In genomic region chr16:27238016-27238587, GRCh38 we compare ENCODE assay signal across 8 cellular contexts. TPM values are rescaled to one million over a fixed set of nuclear protein-coding genes. Genes with fewer than 3 reads are reported as not detected.
A peak's percentile ranks its signal among the peaks of the same experiment; 100 is the strongest.
DNase-seq lines count a peak whose midpoint lies in the region; ATAC-seq, FAIRE-seq and TF ChIP-seq lines count a peak whose summit lies in the region.

No MANE protein-coding gene starts in this region.

- peak overlapping the region; percentile 33 for H3K4me3 ChIP-seq in CD8-positive, alpha-beta memory T cell (ENCODE audit: low read length)
- no peak overlapping the region for H3K4me3 ChIP-seq in H7 (ENCODE audit: insufficient read depth, low read depth, low read length)
- H3K4me3 ChIP-seq in H1 (ENCODE audit: extremely low read depth in 1 of 4, insufficient read depth in 2 of 4, low read depth in 3 of 4, low read length in 4 of 4) = no peak overlapping the region
- no peak overlapping the region for H3K4me3 ChIP-seq in skin epidermis

- H2BK120ac ChIP-seq in H1 (replicated peaks; ENCODE audit: low read depth, low read length) = no peak overlapping the region

- H3K9me3 ChIP-seq in CD8-positive, alpha-beta memory T cell (ENCODE audit: low read length) = no peaks in the 10 kb centered on the region
- H3K9me3 ChIP-seq in H1 (ENCODE audit: insufficient read depth in 2 of 2, low read depth in 1 of 2, low read length in 1 of 2) = no peaks in the 10 kb centered on the region

- TF ChIP-seq POLR2A in H1 (IDR thresholded peaks at IDR 0.05; ENCODE audit: control extremely low read depth in 1 of 2, low read depth in 2 of 2, low read length in 2 of 2) = no peak

- no peaks in the 10 kb centered on the region for H3K79me2 ChIP-seq in H1 (ENCODE audit: control insufficient read depth in 1 of 2, insufficient read depth in 2 of 2, low read length in 2 of 2)

- no peak for TF ChIP-seq EP300 in H1 (IDR thresholded peaks at IDR 0.05; ENCODE audit: borderline replicate concordance in 1 of 2, low read depth in 2 of 2, low read length in 2 of 2)

- no peak overlapping the region for H3K18ac ChIP-seq in H1 (ENCODE audit: extremely low read depth, low read length)

- no peak overlapping the region for H3K9ac ChIP-seq in H1 (replicated peaks in 1 of 4; ENCODE audit: extremely low read depth in 1 of 4, low read depth in 3 of 4, low read length in 3 of 4)

- H3K23me2 ChIP-seq in H1 (ENCODE audit: low read depth, low read length) = no peaks in the 10 kb centered on the region

- no peak overlapping the region for H3K23ac ChIP-seq in H1 (ENCODE audit: insufficient read length)

- POLR2A ChIA-PET in CD8-positive, alpha-beta memory T cell (lab: Charles Lee) = interaction anchor here (1.9 to 5.0 kb wide), 3 partner anchors 34 to 212 kb away, joined by 7 to 56 read pairs (median 7); partner anchors contain the start of gene KDM8
- POLR2A ChIA-PET in T-cell (lab: Charles Lee) (interaction anchor here in 1 of 2 donors (1.7 kb wide), 1 partner anchor 34 kb away, joined by 5 read pairs; the partner anchor contains the start of gene KDM8), H1 (lab: Charles Lee; ENCODE audit: partially characterized antibody) (interaction anchor here (0.6 kb wide), 2 partner anchors 136 to 219 kb away, joined by 3 to 4 read pairs; no protein-coding TSS in a partner anchor)

- H3K27ac ChIP-seq in CD8-positive, alpha-beta memory T cell (ENCODE audit: low read depth, low read length) = peak overlapping the region; percentile 81
- H3K27ac ChIP-seq in H1 (ENCODE audit: low read depth, low read length) (no peak overlapping the region), skin epidermis (peak overlapping the region in 20 of 21 experiments; percentile 67 to 96 (median 84))

- no peak overlapping the region for H2BK5ac ChIP-seq in H1 (ENCODE audit: low read depth, low read length)

- H2BK20ac ChIP-seq in H1 (ENCODE audit: low read length) = no peak overlapping the region

- H4K91ac ChIP-seq in H1 (replicated peaks; ENCODE audit: insufficient read length, low read length) = no peak overlapping the region

- no peak for TF ChIP-seq RAD21 in H1 (IDR thresholded peaks at IDR 0.05 in 1 of 2, conservative IDR thresholded peaks at IDR 0.05 in 1 of 2; ENCODE audit: low read depth in 2 of 2, low read length in 2 of 2)

- no peak overlapping the region for H2BK15ac ChIP-seq in H1 (ENCODE audit: low read length)

- H3K4me1 ChIP-seq in CD8-positive, alpha-beta memory T cell (ENCODE audit: insufficient read depth, low read length) = peaks cover 79% of the 10 kb centered on the region
- peaks cover 0 to 5% (median 2%) of the 10 kb centered on the region in 4 experiments; a peak in 3 of 7 replicates for H3K4me1 ChIP-seq in H1 (replicated peaks in 1 of 4; ENCODE audit: control insufficient read depth in 3 of 4, insufficient read depth in 4 of 4, low read length in 3 of 4)

- H3K9me3 Mint-ChIP-seq in CD8-positive, alpha-beta memory T cell = no peaks in the 10 kb centered on the region
- no peaks in the 10 kb centered on the region for H3K9me3 Mint-ChIP-seq in T-cell

- H3K36me3 ChIP-seq in CD8-positive, alpha-beta memory T cell (ENCODE audit: insufficient read depth, low read length) = peaks cover 3% of the 10 kb centered on the region
- no peaks in the 10 kb centered on the region for H3K36me3 ChIP-seq in H7 (replicated peaks; ENCODE audit: control insufficient read depth, insufficient read depth, low read length)
- 0 out of 8 replicates have a peak, but pooled peaks cover 0 to 3% (median 0%) of the 10 kb centered on the region in 4 experiments for H3K36me3 ChIP-seq in H1 (ENCODE audit: control insufficient read depth in 2 of 4, insufficient read depth in 4 of 4, low read length in 3 of 4)

- no peak for FAIRE-seq in H1 (lab: Jason Lieb, UNC)

- peaks cover 0 to 1% of the 10 kb centered on the region in 2 experiments for H4K20me1 ChIP-seq in H1 (replicated peaks in 1 of 2; ENCODE audit: control insufficient read depth in 1 of 2, insufficient read depth in 2 of 2, low read length in 2 of 2)

- peak in 3 of 5 donors; percentile 18 to 69 (median 42) for DNase-seq in CD8-positive, alpha-beta memory T cell
- DNase-seq in H7 = peak; percentile 34
- DNase-seq in T-cell = peak in 17 of 34 experiments; percentile 13 to 51 (median 25)
- DNase-seq in H1 (ENCODE audit: low read depth in 1 of 2, low spot score in 2 of 2) = no peak
- DNase-seq in superior temporal gyrus (ENCODE audit: extremely low spot score) = no peak
- no peak for DNase-seq in NOMO-1 treated with DMSO at 0.1 percent for 48 hours (lab: John Stamatoyannopoulos, UW; ENCODE audit: unreplicated experiment)
- DNase-seq in NCI-H1048 (lab: John Stamatoyannopoulos, UW) = no peak

- 0 out of 2 replicates have a peak overlapping the region, but pooled peaks have one; percentile 1 for H4K8ac ChIP-seq in H1 (ENCODE audit: extremely low read depth, insufficient read depth, low read length)

- H2AK5ac ChIP-seq in H1 (ENCODE audit: low read depth, low read length) = 0 out of 2 replicates have a peak overlapping the region, but pooled peaks have one; percentile 1

- H2BK12ac ChIP-seq in H1 (ENCODE audit: low read depth, low read length) = no peak overlapping the region; the same call in 1 of the 2 replicates

- 86% methylated on average over 13 of the region's 16 CpGs; no CpG with 5 or more reads in 1 of the 2 experiments for WGBS in H1 (ENCODE audit: extremely low coverage in 1 of 2, insufficient coverage in 1 of 2, insufficient read length in 1 of 2, insufficient replicate concordance in 2 of 2, low coverage in 1 of 2, low lambda C conversion rate in 2 of 2, missing lambda C conversion rate in 1 of 2), 2 experiments

- H3K56ac ChIP-seq in H1 (replicated peaks; ENCODE audit: insufficient read length, low read depth, low read length) = no peak overlapping the region

- ATAC-seq in T-cell (replicated peaks in 1 of 4) = peak in 1 of 4 experiments; percentile 4

- H3K4me3 Mint-ChIP-seq in CD8-positive, alpha-beta memory T cell = peak overlapping the region; percentile 53 to 90 (median 81)
- H3K4me3 Mint-ChIP-seq in T-cell = peak overlapping the region; percentile 61 to 74 (median 70)

- no peak overlapping the region for H3K4ac ChIP-seq in H1 (replicated peaks; ENCODE audit: insufficient read length, low read depth, low read length)

- no peaks in the 10 kb centered on the region for H3K27me3 ChIP-seq in CD8-positive, alpha-beta memory T cell (ENCODE audit: insufficient read depth, low read length, poor library complexity, severe bottlenecking)
- H3K27me3 ChIP-seq in H7 (ENCODE audit: control insufficient read depth, insufficient read depth, low read length) (no peaks in the 10 kb centered on the region), H1 (replicated peaks in 1 of 4; ENCODE audit: control insufficient read depth in 3 of 4, extremely low read depth in 1 of 4, insufficient read depth in 3 of 4, low read length in 3 of 4) (no peaks in the 10 kb centered on the region)

- H4K5ac ChIP-seq in H1 (ENCODE audit: insufficient read length, low read depth, low read length) = no peak overlapping the region

- H3K27ac Mint-ChIP-seq in CD8-positive, alpha-beta memory T cell = peak overlapping the region; percentile 97 to 100 (median 100)
- H3K27ac Mint-ChIP-seq in T-cell = peak overlapping the region; percentile 97 to 99

- H3K4me1 Mint-ChIP-seq in CD8-positive, alpha-beta memory T cell = peaks cover 70 to 89% (median 85%) of the 10 kb centered on the region in 3 donors
- H3K4me1 Mint-ChIP-seq in T-cell = peaks cover 81 to 89% (median 87%) of the 10 kb centered on the region in 3 donors

- H2AFZ ChIP-seq in H1 (ENCODE audit: low read length) = no peak overlapping the region

- peaks cover 0 to 3% of the 10 kb centered on the region in 2 donors for H3K27me3 Mint-ChIP-seq in CD8-positive, alpha-beta memory T cell
- H3K27me3 Mint-ChIP-seq in T-cell = no peaks in the 10 kb centered on the region

- no peaks in the 10 kb centered on the region for H3K79me1 ChIP-seq in H1 (ENCODE audit: low read depth, low read length)

- CTCF ChIA-PET in CD8-positive, alpha-beta memory T cell (lab: Charles Lee) = interaction anchor here (0.9 to 4.8 kb wide), 3 partner anchors 10 to 130 kb away, joined by 3 to 66 read pairs (median 5); no protein-coding TSS in a partner anchor
- CTCF ChIA-PET in T-cell (lab: Charles Lee) = interaction anchor here in 1 of 2 donors (0.9 to 1.5 kb wide), 2 partner anchors 36 to 130 kb away, joined by 4 to 5 read pairs; no protein-coding TSS in a partner anchor
- CTCF ChIA-PET in H1 (lab: Charles Lee; ENCODE audit: partially characterized antibody) = interaction anchor here (0.8 to 17.4 kb wide), 7 partner anchors 57 to 214 kb away, joined by 3 to 241 read pairs (median 4); no protein-coding TSS in a partner anchor

- peak in 1 of 3 experiments; percentile 5; a peak in 1 of 4 replicates for TF ChIP-seq CTCF in H1 (IDR thresholded peaks at IDR 0.05; ENCODE audit: control extremely low read depth in 1 of 3, insufficient read depth in 1 of 3, low read depth in 1 of 3, low read length in 3 of 3)

- no peak overlapping the region for H3K4me2 ChIP-seq in H1 (ENCODE audit: insufficient read depth in 1 of 2, low read depth in 2 of 2, low read length in 2 of 2)

- peaks cover 3 to 10% (median 4%) of the 10 kb centered on the region in 3 donors for H3K36me3 Mint-ChIP-seq in CD8-positive, alpha-beta memory T cell
- H3K36me3 Mint-ChIP-seq in T-cell = peaks cover 18% of the 10 kb centered on the region

- no peak overlapping the region for H3K14ac ChIP-seq in H1 (ENCODE audit: insufficient read length)

RNA-seq across cellular contexts. Expression of gene NSMCE1, which starts 30.5 kb away (rescaled TPM):
- total RNA-seq in CD8-positive, alpha-beta memory T cell = 100 to 1,000 TPM; 103 to 114 TPM
- polyA plus RNA-seq in CD8-positive, alpha-beta memory T cell = 132 TPM
- total RNA-seq in H7 (2014; rRNA removed; shearing (Covaris generic)) = 22.8 and 24.7 TPM in 2 replicates
- total RNA-seq in T-cell = 10 to 100 TPM; 53.5 to 83.2 (median 73.9) TPM
- total RNA-seq in H1 (2021; fragmentation: NEBNext Ultra II Directional; extraction: Animal tissue kit (Norgen Biotek cat#: 25700)) = 16.6 and 18.4 TPM in 2 replicates
- polyA plus RNA-seq in H1 (2011; rRNA removed) = 8.1 and 8.7 TPM in 2 replicates
- 14.7 TPM for polyA plus RNA-seq in H1 (2011; cell fraction: cytosol; rRNA removed)
- 7.4 TPM for polyA plus RNA-seq in H1 (2011; cell fraction: nucleus; rRNA removed)
- 20.7 to 29.4 TPM (median 24.4 TPM) in 4 replicates for polyA plus RNA-seq in H1 (2012, experiment 1 of 2)
- polyA plus RNA-seq in H1 (2012, experiment 2 of 2) = 29.3 TPM
- 35.3 TPM for polyA plus RNA-seq in H1 (2013, experiment 1 of 2)
- 37.6 TPM for polyA plus RNA-seq in H1 (2013, experiment 2 of 2)
- polyA minus RNA-seq in H1 (2011; rRNA and poly(A)+ RNA removed) = 6.5 and 28.8 TPM in 2 replicates
- 7.0 TPM for polyA minus RNA-seq in H1 (2011; cell fraction: cytosol; rRNA and poly(A)+ RNA removed)
- polyA minus RNA-seq in H1 (2011; cell fraction: nucleus; rRNA and poly(A)+ RNA removed) = 3.3 TPM

RNA-seq across cellular contexts. Expression of gene KDM8, which starts 34.8 kb away (rescaled TPM):
- total RNA-seq in CD8-positive, alpha-beta memory T cell = 10 to 100 TPM in 1 of 2 experiments, 1 to 10 TPM in 1; 9.1 to 10.8 TPM
- polyA plus RNA-seq in CD8-positive, alpha-beta memory T cell = 5.6 TPM
- total RNA-seq in H7 (2014; rRNA removed; shearing (Covaris generic)) = 7.6 and 12.2 TPM in 2 replicates
- total RNA-seq in T-cell = 10 to 100 TPM; 13.4 to 25.6 (median 23.5) TPM
- total RNA-seq in H1 (2021; fragmentation: NEBNext Ultra II Directional; extraction: Animal tissue kit (Norgen Biotek cat#: 25700)) = 10.3 and 14.6 TPM in 2 replicates
- 8.1 and 12.8 TPM in 2 replicates for polyA plus RNA-seq in H1 (2011; rRNA removed)
- polyA plus RNA-seq in H1 (2011; cell fraction: cytosol; rRNA removed) = 7.2 TPM
- polyA plus RNA-seq in H1 (2011; cell fraction: nucleus; rRNA removed) = 11.6 TPM
- polyA plus RNA-seq in H1 (2012, experiment 1 of 2) = 5.0 to 9.1 TPM (median 7.2 TPM) in 4 replicates
- polyA plus RNA-seq in H1 (2012, experiment 2 of 2) = 6.9 TPM
- 4.7 TPM for polyA plus RNA-seq in H1 (2013, experiment 1 of 2)
- 4.9 TPM for polyA plus RNA-seq in H1 (2013, experiment 2 of 2)
- polyA minus RNA-seq in H1 (2011; rRNA and poly(A)+ RNA removed) = 6.5 and 11.8 TPM in 2 replicates
- polyA minus RNA-seq in H1 (2011; cell fraction: cytosol; rRNA and poly(A)+ RNA removed) = 4.6 TPM
- polyA minus RNA-seq in H1 (2011; cell fraction: nucleus; rRNA and poly(A)+ RNA removed) = 16.0 TPM

Comparison
In these comparisons a context has a peak if more than half of its experiments do, and no peak if none do; other contexts are left out.
1. DNase-seq: peak in CD8-positive, alpha-beta memory T cell (3 of 5) and H7 (single experiment); none in H1 (0 of 2), superior temporal gyrus (single experiment), NOMO-1 treated with DMSO at 0.1 percent for 48 hours (single experiment) and NCI-H1048 (single experiment).